ENCODE assay signal across 8 cellular contexts in genomic region chr10:71270301-71270777, GRCh38. TPM values are rescaled to one million over a fixed set of nuclear protein-coding genes. Genes with fewer than 3 reads are reported as not detected.
DNase-seq lines count a peak whose midpoint lies in the region; ATAC-seq and TF ChIP-seq lines count a peak whose summit lies in the region.

No MANE protein-coding gene starts in this region.

- peaks cover 0 to 3% of the 10 kb centered on the region in 2 experiments; a peak in 1 of 5 replicates for H3K9me3 Mint-ChIP-seq in H9

- H3K27ac Mint-ChIP-seq in H9 = peak overlapping the region; percentile 78 to 98 (median 81)

- no peak overlapping the region for H2BK20ac ChIP-seq in H9 (ENCODE audit: low read depth, low read length, poor library complexity, severe bottlenecking)

- no peak overlapping the region for H2AFZ ChIP-seq in H9 (ENCODE audit: low read length)

- peak overlapping the region; percentile 46 for H3K18ac ChIP-seq in H9 (ENCODE audit: insufficient read length, low read depth, low read length)

- H4K91ac ChIP-seq in H9 (ENCODE audit: insufficient read length, low read depth, low read length) = no peak overlapping the region

- no peaks in the 10 kb centered on the region for H3K23me2 ChIP-seq in H9 (ENCODE audit: insufficient read length, low read depth, low read length, poor library complexity, severe bottlenecking)

- H3T11ph ChIP-seq in H9 (ENCODE audit: low read length) = no peak overlapping the region

- DNase-seq in COLO668 (lab: John Stamatoyannopoulos, UW; ENCODE audit: unreplicated experiment) = peak; percentile 2
- DNase-seq in H9 = peak; percentile 87
- DNase-seq in NCI-H69 (lab: John Stamatoyannopoulos, UW) = peak; percentile 81
- DNase-seq in adipocyte (ENCODE audit: low read depth) = peak; percentile 89
- DNase-seq in right cardiac atrium = peak in 2 of 3 donors; percentile 69 to 82
- peak in 1 of 2 donors; percentile 33 for DNase-seq in gastrocnemius medialis
- no peak for DNase-seq in suprapubic skin (ENCODE audit: low spot score in 2 of 2)
- no peak for DNase-seq in kidney glomerular epithelial cell (lab: John Stamatoyannopoulos, UW)

- H3K4ac ChIP-seq in H9 (ENCODE audit: low read depth, low read length) = no peak overlapping the region

- H3K9me3 ChIP-seq in H9 (ENCODE audit: control insufficient read depth, low read depth, low read length) = no peaks in the 10 kb centered on the region
- no peaks in the 10 kb centered on the region for H3K9me3 ChIP-seq in adipocyte (ENCODE audit: control insufficient read depth, low read length)
- H3K9me3 ChIP-seq in right cardiac atrium (ENCODE audit: control insufficient read depth, low read length) = no peaks in the 10 kb centered on the region
- no peaks in the 10 kb centered on the region for H3K9me3 ChIP-seq in gastrocnemius medialis
- no peaks in the 10 kb centered on the region for H3K9me3 ChIP-seq in suprapubic skin

- H2BK5ac ChIP-seq in H9 (ENCODE audit: insufficient read length, low read length) = no peak overlapping the region

- H3K27me3 ChIP-seq in H9 (ENCODE audit: insufficient read depth, low read length) (no peaks in the 10 kb centered on the region), adipocyte (replicated peaks; ENCODE audit: control insufficient read depth, insufficient read depth, low read length) (no peaks in the 10 kb centered on the region), right cardiac atrium (ENCODE audit: control insufficient read depth, insufficient read depth) (no peaks in the 10 kb centered on the region), gastrocnemius medialis (no peaks in the 10 kb centered on the region), suprapubic skin (no peaks in the 10 kb centered on the region)

- H3K79me1 ChIP-seq in H9 (ENCODE audit: insufficient read depth, low read depth, low read length, poor library complexity, severe bottlenecking) = no peaks in the 10 kb centered on the region

- H3K4me1 ChIP-seq in H9 (ENCODE audit: insufficient read depth, low read length) (peaks cover 8% of the 10 kb centered on the region; the same call in 1 of the 2 replicates), adipocyte (ENCODE audit: control insufficient read depth, insufficient read depth, low read length) (peaks cover 32% of the 10 kb centered on the region), right cardiac atrium (ENCODE audit: control insufficient read depth, insufficient read depth, low read length) (peaks cover 14% of the 10 kb centered on the region), gastrocnemius medialis (peaks cover 24 to 46% of the 10 kb centered on the region in 2 donors), suprapubic skin (peaks cover 32% of the 10 kb centered on the region)

- in situ Hi-C loops in gastrocnemius medialis (cut with MboI; ENCODE audit: low sequenced_read_pairs in 4 of 4) = loop anchor here in 1 of 4 donors (5.0 kb wide), 1 partner anchor 53 kb away; no protein-coding TSS in a partner anchor

- H2BK15ac ChIP-seq in H9 (ENCODE audit: low read depth, low read length) = no peak overlapping the region

- no peaks in the 10 kb centered on the region; the same call in 1 of the 2 replicates for H3K27me3 Mint-ChIP-seq in H9 (ENCODE audit: low read depth)

- no peak overlapping the region for H3K23ac ChIP-seq in H9 (ENCODE audit: insufficient read length, low read depth, low read length)

- H3K56ac ChIP-seq in H9 (ENCODE audit: insufficient read length, low read depth, low read length) = no peak overlapping the region

- intact Hi-C loops in right cardiac atrium (cut with DNase I) (loop anchor here in 2 of 4 donors (2.0 to 5.0 kb wide), 2 partner anchors 58 to 343 kb away; partner anchors contain the start of gene UNC5B (in 1 of the 2)), gastrocnemius medialis (cut with DNase I; ENCODE audit: low total_unique reads) (no loop called here)

- WGBS in H9 (ENCODE audit: extremely low coverage, insufficient read length, low lambda C conversion rate) = no CpG with 5 or more reads among the region's 7 CpGs
- 47% methylated on average over 7 of the region's 7 CpGs for WGBS in right cardiac atrium
- 48% methylated on average over 7 of the region's 7 CpGs for WGBS in suprapubic skin

- no peak overlapping the region for H2AK5ac ChIP-seq in H9 (ENCODE audit: insufficient read length, low read length)

- H3K9ac ChIP-seq in H9 (ENCODE audit: extremely low read depth, insufficient read length, low read length) (no peak overlapping the region), adipocyte (ENCODE audit: low read length) (no peak overlapping the region)

- H3K4me3 ChIP-seq in adipocyte (ENCODE audit: low read length) (no peak overlapping the region), right cardiac atrium (ENCODE audit: low read length) (no peak overlapping the region), gastrocnemius medialis (no peak overlapping the region), suprapubic skin (no peak overlapping the region)

- TF ChIP-seq POLR2A in gastrocnemius medialis (IDR thresholded peaks at IDR 0.05) (no peak), suprapubic skin (IDR thresholded peaks at IDR 0.05) (no peak)

- H3K36me3 ChIP-seq in adipocyte (ENCODE audit: control insufficient read depth, insufficient read depth, low read length, severe bottlenecking) (no peaks in the 10 kb centered on the region), gastrocnemius medialis (no peaks in the 10 kb centered on the region), suprapubic skin (no peaks in the 10 kb centered on the region)

- peak; percentile 69 for TF ChIP-seq CTCF in H9 (conservative IDR thresholded peaks at IDR 0.05)
- TF ChIP-seq CTCF in gastrocnemius medialis (IDR thresholded peaks at IDR 0.05 in 4 of 5, conservative IDR thresholded peaks at IDR 0.05 in 1 of 5) = peak in 3 of 5 experiments; percentile 42 to 70 (median 69)
- peak in 1 of 2 donors; percentile 62 for TF ChIP-seq CTCF in suprapubic skin (IDR thresholded peaks at IDR 0.05)

- ATAC-seq in right cardiac atrium = peak; percentile 23 to 39
- ATAC-seq in gastrocnemius medialis = peak in 1 of 2 donors; percentile 60

- H3K4me2 ChIP-seq in H9 (ENCODE audit: insufficient read depth, insufficient read length, low read length) = no peak overlapping the region

- H3K27ac ChIP-seq in H9 (ENCODE audit: insufficient read length, low read depth, low read length) = no peak overlapping the region
- peak overlapping the region; percentile 61 for H3K27ac ChIP-seq in right cardiac atrium (ENCODE audit: low read length)
- no peak overlapping the region for H3K27ac ChIP-seq in gastrocnemius medialis
- no peak overlapping the region for H3K27ac ChIP-seq in suprapubic skin

- H2BK120ac ChIP-seq in H9 (ENCODE audit: low read depth, low read length, poor library complexity, severe bottlenecking) = no peak overlapping the region

- no peak overlapping the region for H2BK12ac ChIP-seq in H9 (ENCODE audit: insufficient read length, low read depth, low read length)

- TF ChIP-seq EP300 in suprapubic skin (IDR thresholded peaks at IDR 0.05) = no peak

- H4K20me1 ChIP-seq in H9 (ENCODE audit: control insufficient read depth, insufficient read depth, insufficient read length) = no peaks in the 10 kb centered on the region

- peaks cover 61 to 68% of the 10 kb centered on the region in 2 experiments for H3K4me1 Mint-ChIP-seq in H9

- H4K8ac ChIP-seq in H9 (replicated peaks; ENCODE audit: insufficient read length, low read depth, low read length) = no peak overlapping the region

- no peaks in the 10 kb centered on the region for H3K79me2 ChIP-seq in H9 (ENCODE audit: insufficient read depth, low read length)

- H3K4me3 Mint-ChIP-seq in H9 = peak overlapping the region; percentile 51 to 72; a peak in 4 of 5 replicates

- H4K5ac ChIP-seq in H9 (ENCODE audit: insufficient read length, low read depth, low read length) = no peak overlapping the region

- H3K36me3 Mint-ChIP-seq in H9 (ENCODE audit: insufficient read depth in 1 of 3, low read depth in 3 of 3) = no peaks in the 10 kb centered on the region; a peak in 1 of 7 replicates

- peak overlapping the region; percentile 14; the same call in 1 of the 2 replicates for H3K14ac ChIP-seq in H9 (ENCODE audit: insufficient read depth, low read length)

RNA-seq across cellular contexts. Expression of gene SLC29A3, which starts 48.7 kb away (rescaled TPM):
- total RNA-seq in H9 (2021) = 9.2 and 10.2 TPM in 2 replicates
- 1 to 10 TPM; 2.2 to 2.7 (median 2.4) TPM for total RNA-seq in right cardiac atrium
- 1.4 TPM for polyA plus RNA-seq in right cardiac atrium
- total RNA-seq in gastrocnemius medialis = 1 to 10 TPM in 3 of 4 donors, under 1 TPM in 1; 0.36 to 2.8 (median 2.0) TPM
- total RNA-seq in suprapubic skin = 1 to 10 TPM; 1.3 to 2.8 (median 2.2) TPM

RNA-seq across cellular contexts. Expression of gene UNC5B, which starts 58.0 kb away (rescaled TPM):
- total RNA-seq in H9 (2021) (28.4 and 29.7 TPM in 2 replicates), right cardiac atrium (10 to 100 TPM; 17.0 to 26.6 (median 24.0) TPM), gastrocnemius medialis (1 to 10 TPM in 2 of 4 donors, under 1 TPM in 2; 0.65 to 1.2 (median 0.90) TPM), suprapubic skin (10 to 100 TPM in 3 of 4 donors, 1 to 10 TPM in 1; 7.2 to 45.7 (median 14.7) TPM)
- polyA plus RNA-seq in right cardiac atrium = 12.4 TPM

Comparison
In these comparisons a context has a peak if more than half of its experiments do, and no peak if none do; other contexts are left out.
1. DNase-seq: peak in COLO668 (single experiment), H9 (single experiment), NCI-H69 (single experiment), adipocyte (single experiment) and right cardiac atrium (2 of 3); none in suprapubic skin (0 of 2) and kidney glomerular epithelial cell (single experiment).